Comparison of ENCODE assay signal across 9 cellular contexts in genomic region chr10:16843252-16843870, GRCh38. TPM values are rescaled to one million over a fixed set of nuclear protein-coding genes. Genes with fewer than 3 reads are reported as not detected.
DNase-seq lines count a peak whose midpoint lies in the region; ATAC-seq and TF ChIP-seq lines count a peak whose summit lies in the region.
"Had no signal": no experiment of that assay in that cellular context is flagged by ENCODE, and none has a peak within 500 bp of the region (broad histone marks: within the 10 kb centered on the region; RNA-seq: fewer than 3 reads in every experiment).

No MANE protein-coding gene starts in this region.

- ATAC-seq in HG02588 (IDR thresholded peaks at IDR 0.05; ENCODE audit: unreplicated experiment): peak; percentile 44

- no peak for TF ChIP-seq POLR2A in testis (IDR thresholded peaks at IDR 0.05)

- intact Hi-C loops in testis (cut with DNase I; ENCODE audit: low total_unique reads): loop anchor here (5.0 to 10.0 kb wide), 2 partner anchors 414 to 591 kb away; no protein-coding TSS in a partner anchor

- no peaks in the 10 kb centered on the region for H3K9me3 ChIP-seq in testis
- H3K9me3 ChIP-seq: BLaER1 treated with 17β-estradiol and CSF1 and Interleukin-3, amounts not matched to agents 10 nM and 100 nM had no signal

- H3K27me3 ChIP-seq in testis: no peaks in the 10 kb centered on the region
- H3K27me3 ChIP-seq: BLaER1 treated with 17β-estradiol and CSF1 and Interleukin-3, amounts not matched to agents 10 nM and 100 nM had no signal

- no peak overlapping the region for H3K4me3 ChIP-seq in testis
- H3K4me3 ChIP-seq: BLaER1 treated with 17β-estradiol and CSF1 and Interleukin-3, amounts not matched to agents 10 nM and 100 nM had no signal

- H3K36me3 ChIP-seq in testis (ENCODE audit: low read depth, missing control alignments): no peaks in the 10 kb centered on the region
- H3K36me3 ChIP-seq: BLaER1 treated with 17β-estradiol and CSF1 and Interleukin-3, amounts not matched to agents 10 nM and 100 nM had no signal

- H3K27ac ChIP-seq in testis: no peak overlapping the region
- H3K27ac ChIP-seq: BLaER1 treated with 17β-estradiol and CSF1 and Interleukin-3, amounts not matched to agents 10 nM and 100 nM had no signal

- WGBS in testis, 2 donors: 13 to 21% methylated on average over 1 of the region's 1 CpG

- peak; percentile 41 to 76 (median 45) for TF ChIP-seq CTCF in testis (IDR thresholded peaks at IDR 0.05)

- DNase-seq in NCI-H187 treated with DMSO at 0.1 percent for 48 hours (lab: John Stamatoyannopoulos, UW) (peak; percentile 0), NCI-H187 (lab: John Stamatoyannopoulos, UW) (no peak), NCI-H526 treated with DMSO at 0.1 percent for 48 hours (lab: John Stamatoyannopoulos, UW) (peak; percentile 25), T47D (ENCODE audit: low read depth in 1 of 2, low spot score in 1 of 2) (peak; percentile 28 to 73), kidney glomerular epithelial cell (lab: John Stamatoyannopoulos, UW) (peak; percentile 80), testis (no peak), UCSD-AML1 (lab: John Stamatoyannopoulos, UW; ENCODE audit: unreplicated experiment) (no peak)

- in situ Hi-C loops in T47D (cut with HindIII; ENCODE audit: low pct_unique_long_range_greater_than_20kb, low sequenced_read_pairs): no loop called here

- H3K4me1 ChIP-seq in testis: no peaks in the 10 kb centered on the region
- H3K4me1 ChIP-seq: BLaER1 treated with 17β-estradiol and CSF1 and Interleukin-3, amounts not matched to agents 10 nM and 100 nM had no signal

RNA-seq across cellular contexts. Expression of gene RSU1, which starts 26.1 kb away (rescaled TPM):
- 10 to 100 TPM; 26.0 to 27.3 TPM for total RNA-seq in testis
- 38.4 TPM for polyA plus RNA-seq in testis (ENCODE audit: insufficient read depth, low read depth, low replicate concordance)

Comparison
In these comparisons a context has a peak if more than half of its experiments do, and no peak if none do; other contexts are left out.
1. DNase-seq: peak in NCI-H187 treated with DMSO at 0.1 percent for 48 hours (single experiment), NCI-H526 treated with DMSO at 0.1 percent for 48 hours (single experiment), T47D (2 of 2) and kidney glomerular epithelial cell (single experiment); none in NCI-H187 (0 of 2), testis (single experiment) and UCSD-AML1 (single experiment).